ENCODE assay signal across 22 cellular contexts in genomic region chr4:153676491-153676890, GRCh38. TPM values are rescaled to one million over a fixed set of nuclear protein-coding genes. Genes with fewer than 3 reads are reported as not detected.
DNase-seq lines count a peak whose midpoint lies in the region; ATAC-seq, FAIRE-seq and TF ChIP-seq lines count a peak whose summit lies in the region.
"Had no signal": no experiment of that assay in that cellular context is flagged by ENCODE, and none has a peak within 500 bp of the region (broad histone marks: within the 10 kb centered on the region; RNA-seq: fewer than 3 reads in every experiment).

No MANE protein-coding gene starts in this region.

- peaks cover 7% of the 10 kb centered on the region for H3K36me3 Mint-ChIP-seq in dendritic cell treated with granulocyte-macrophage colony-stimulating factor and Interleukin-4, amounts not matched to agents 40 ng/mL and 50 ng/mL, for 4 days (ENCODE audit: low read depth)
- H3K36me3 Mint-ChIP-seq in osteocyte (ENCODE audit: unreplicated experiment) (peaks cover 8% of the 10 kb centered on the region), endodermal cell (ENCODE audit: low read depth) (no peaks in the 10 kb centered on the region)
- H3K36me3 Mint-ChIP-seq in activated naive CD4-positive, alpha-beta T cell treated with anti-CD3 and anti-CD28 coated beads, Interleukin-2, amount 50 U/mL, for 72 hours: peaks cover 0 to 7% of the 10 kb centered on the region in 2 donors

- H3K9me3 Mint-ChIP-seq in dendritic cell treated with granulocyte-macrophage colony-stimulating factor and Interleukin-4, amounts not matched to agents 40 ng/mL and 50 ng/mL, for 4 days: peaks cover 23% of the 10 kb centered on the region
- H3K9me3 Mint-ChIP-seq in osteocyte (ENCODE audit: unreplicated experiment): peaks cover 20% of the 10 kb centered on the region
- H3K9me3 Mint-ChIP-seq in endodermal cell: no peaks in the 10 kb centered on the region
- peaks cover 5 to 16% of the 10 kb centered on the region in 2 donors for H3K9me3 Mint-ChIP-seq in activated naive CD4-positive, alpha-beta T cell treated with anti-CD3 and anti-CD28 coated beads, Interleukin-2, amount 50 U/mL, for 72 hours

- H3K27ac ChIP-seq in GM23248 (peak overlapping the region; percentile 18; the same call in 1 of the 2 replicates), endodermal cell (ENCODE audit: low read depth, low read length) (no peak overlapping the region)
- H3K27ac ChIP-seq: body of pancreas, parathyroid adenoma, right lobe of liver, suprapubic skin had no signal

- peaks cover 10% of the 10 kb centered on the region; the same call in 1 of the 2 replicates for H3F3A ChIP-seq in GM23248 (ENCODE audit: insufficient read depth)

- peaks cover 9% of the 10 kb centered on the region for H3K4me1 ChIP-seq in GM23248 (ENCODE audit: insufficient read depth)
- H3K4me1 ChIP-seq in endodermal cell (ENCODE audit: control insufficient read depth, insufficient read depth, low read length): no peaks in the 10 kb centered on the region
- H3K4me1 ChIP-seq: body of pancreas, parathyroid adenoma, right lobe of liver, suprapubic skin had no signal

- FAIRE-seq in RCC 7860 (lab: Jason Lieb, UNC): no peak
- FAIRE-seq: frontal cortex had no signal

- peaks cover 3% of the 10 kb centered on the region for H3K27me3 ChIP-seq in GM23248 (replicated peaks; ENCODE audit: insufficient read depth)
- peaks cover 7% of the 10 kb centered on the region for H3K27me3 ChIP-seq in endodermal cell (ENCODE audit: control insufficient read depth, insufficient read depth, low read length, poor library complexity, severe bottlenecking)
- H3K27me3 ChIP-seq: body of pancreas, right lobe of liver, suprapubic skin had no signal

- no peak overlapping the region for H3K4me3 ChIP-seq in GM23248
- no peak overlapping the region for H3K4me3 ChIP-seq in endodermal cell (ENCODE audit: low read length)
- H3K4me3 ChIP-seq: body of pancreas, right lobe of liver, suprapubic skin had no signal

- no peak overlapping the region for H3K9ac ChIP-seq in GM23248
- no peak overlapping the region for H3K9ac ChIP-seq in endodermal cell (ENCODE audit: extremely low read depth, low read length, poor library complexity, severe bottlenecking)
- H3K9ac ChIP-seq: parathyroid adenoma had no signal

- H3K27ac Mint-ChIP-seq in dendritic cell treated with granulocyte-macrophage colony-stimulating factor and Interleukin-4, amounts not matched to agents 40 ng/mL and 50 ng/mL, for 4 days: peak overlapping the region; percentile 41
- peak overlapping the region; percentile 71 for H3K27ac Mint-ChIP-seq in osteocyte (ENCODE audit: unreplicated experiment)
- H3K27ac Mint-ChIP-seq in endodermal cell: no peak overlapping the region
- H3K27ac Mint-ChIP-seq in activated naive CD4-positive, alpha-beta T cell treated with anti-CD3 and anti-CD28 coated beads, Interleukin-2, amount 50 U/mL, for 72 hours: no peak overlapping the region
- H3K27ac Mint-ChIP-seq: activated CD4-positive, alpha-beta T cell treated with anti-CD3 and anti-CD28 coated beads for 36 hours; activated naive CD4-positive, alpha-beta T cell treated with anti-CD3 and anti-CD28 coated beads, Interleukin-2, amount 50 U/mL, for 24 hours; CD4-positive, alpha-beta memory T cell; naive thymus-derived CD8-positive, alpha-beta T cell had no signal

- no peaks in the 10 kb centered on the region for H3K9me2 ChIP-seq in GM23248 (ENCODE audit: insufficient read depth)

- in situ Hi-C loops in GM23248 (cut with MboI): no loop called here

- ATAC-seq in GM19397 (IDR thresholded peaks at IDR 0.05; ENCODE audit: unreplicated experiment) (no peak), GM21619 (IDR thresholded peaks at IDR 0.05; ENCODE audit: unreplicated experiment) (no peak)
- ATAC-seq in activated naive CD4-positive, alpha-beta T cell treated with anti-CD3 and anti-CD28 coated beads, Interleukin-2, amount 50 U/mL, for 72 hours: no peak
- ATAC-seq: activated CD4-positive, alpha-beta T cell treated with anti-CD3 and anti-CD28 coated beads for 36 hours; body of pancreas; naive thymus-derived CD8-positive, alpha-beta T cell had no signal

- no peaks in the 10 kb centered on the region for H3K9me3 ChIP-seq in GM23248 (ENCODE audit: low read depth)
- H3K9me3 ChIP-seq in endodermal cell (ENCODE audit: control insufficient read depth, low read length): no peaks in the 10 kb centered on the region
- H3K9me3 ChIP-seq: body of pancreas, right lobe of liver had no signal

- no peak overlapping the region for H2AFZ ChIP-seq in GM23248
- H2AFZ ChIP-seq: parathyroid adenoma had no signal

- peaks cover 14% of the 10 kb centered on the region for H3K4me1 Mint-ChIP-seq in dendritic cell treated with granulocyte-macrophage colony-stimulating factor and Interleukin-4, amounts not matched to agents 40 ng/mL and 50 ng/mL, for 4 days (ENCODE audit: low read depth)
- H3K4me1 Mint-ChIP-seq in osteocyte (ENCODE audit: unreplicated experiment) (peaks cover 19% of the 10 kb centered on the region), endodermal cell (no peaks in the 10 kb centered on the region)
- H3K4me1 Mint-ChIP-seq: activated CD4-positive, alpha-beta T cell treated with anti-CD3 and anti-CD28 coated beads for 36 hours; activated naive CD4-positive, alpha-beta T cell treated with anti-CD3 and anti-CD28 coated beads, Interleukin-2, amount 50 U/mL, for 24 hours; CD4-positive, alpha-beta memory T cell; naive thymus-derived CD8-positive, alpha-beta T cell had no signal

- no peaks in the 10 kb centered on the region for H4K20me1 ChIP-seq in GM23248 (ENCODE audit: insufficient read depth)

- H3K36me3 ChIP-seq in GM23248 (ENCODE audit: low read depth): no peaks in the 10 kb centered on the region
- H3K36me3 ChIP-seq in endodermal cell (ENCODE audit: control insufficient read depth, insufficient read depth, low read length): no peaks in the 10 kb centered on the region
- H3K36me3 ChIP-seq: right lobe of liver, suprapubic skin had no signal

- intact Hi-C loops in dendritic cell treated with granulocyte-macrophage colony-stimulating factor and Interleukin-4, amounts not matched to agents 40 ng/mL and 50 ng/mL, for 4 days (cut with micrococcal nuclease): no loop called here

- DNase-seq in GM23248 (peak; percentile 22), RCC 7860 (ENCODE audit: low spot score) (peak; percentile 39), osteocyte (ENCODE audit: extremely low spot score, unreplicated experiment) (no peak), endodermal cell (no peak)
- no peak for DNase-seq in activated naive CD4-positive, alpha-beta T cell treated with anti-CD3 and anti-CD28 coated beads, Interleukin-2, amount 50 U/mL, for 72 hours (ENCODE audit: low spot score in 2 of 2)
- DNase-seq: activated CD4-positive, alpha-beta T cell treated with anti-CD3 and anti-CD28 coated beads for 36 hours; body of pancreas; CD4-positive, alpha-beta memory T cell; cortex of kidney; H7; Kasumi-1; naive thymus-derived CD8-positive, alpha-beta T cell; NCI-H1105 treated with DMSO at 0.1 percent for 48 hours; NCI-H524 treated with DMSO at 0.1 percent for 48 hours; right lobe of liver had no signal

- H3K4me2 ChIP-seq in GM23248 (ENCODE audit: unreplicated experiment): peak overlapping the region; percentile 12

- no peaks in the 10 kb centered on the region for H3K27me3 Mint-ChIP-seq in dendritic cell treated with granulocyte-macrophage colony-stimulating factor and Interleukin-4, amounts not matched to agents 40 ng/mL and 50 ng/mL, for 4 days
- H3K27me3 Mint-ChIP-seq in osteocyte (ENCODE audit: unreplicated experiment): peaks cover 8% of the 10 kb centered on the region
- H3K27me3 Mint-ChIP-seq in endodermal cell (ENCODE audit: insufficient read depth): peaks cover 41% of the 10 kb centered on the region
- H3K27me3 Mint-ChIP-seq: activated naive CD4-positive, alpha-beta T cell treated with anti-CD3 and anti-CD28 coated beads, Interleukin-2, amount 50 U/mL, for 24 hours had no signal

- H3K79me2 ChIP-seq in GM23248 (ENCODE audit: insufficient read depth): no peaks in the 10 kb centered on the region
- H3K79me2 ChIP-seq: parathyroid adenoma had no signal

- H3K4me3 Mint-ChIP-seq in dendritic cell treated with granulocyte-macrophage colony-stimulating factor and Interleukin-4, amounts not matched to agents 40 ng/mL and 50 ng/mL, for 4 days: no peak overlapping the region
- H3K4me3 Mint-ChIP-seq in osteocyte (ENCODE audit: unreplicated experiment) (no peak overlapping the region), endodermal cell (no peak overlapping the region)
- H3K4me3 Mint-ChIP-seq: activated CD4-positive, alpha-beta T cell treated with anti-CD3 and anti-CD28 coated beads for 36 hours; activated naive CD4-positive, alpha-beta T cell treated with anti-CD3 and anti-CD28 coated beads, Interleukin-2, amount 50 U/mL, for 24 hours; CD4-positive, alpha-beta memory T cell; naive thymus-derived CD8-positive, alpha-beta T cell had no signal

- TF ChIP-seq CTCF in osteocyte (IDR thresholded peaks at IDR 0.05) (no peak), endodermal cell (conservative IDR thresholded peaks at IDR 0.05) (no peak)

- WGBS in GM23248 (ENCODE audit: low coverage in 1 of 2, low lambda C conversion rate in 2 of 2, missing lambda C conversion rate in 2 of 2), 2 experiments: 48 to 54% methylated on average over 5 of the region's 5 CpGs
- 85 to 100% methylated on average over 4 to 5 of the region's 5 CpGs for WGBS in endodermal cell (ENCODE audit: insufficient coverage in 1 of 2, insufficient read length in 1 of 2), 2 experiments

RNA-seq across cellular contexts. Expression of gene TLR2, which starts 7.6 kb away (rescaled TPM):
- not detected in 2 replicates for total RNA-seq in GM23248 (2014; rRNA removed; shearing (Covaris generic))
- not detected in 2 replicates for polyA plus RNA-seq in GM23248 (2016; fragmentation: Nextera tagmentation; extraction: Ambion mirVana)
- total RNA-seq in osteocyte (0.46 and 0.60 TPM in 2 replicates), endodermal cell (under 1 TPM; 0.53 to 0.89 TPM)
- 0.14 TPM for polyA plus RNA-seq in endodermal cell (2013, experiment 1 of 2)
- 0.33 TPM for polyA plus RNA-seq in endodermal cell (2013, experiment 2 of 2)
- total RNA-seq in activated naive CD4-positive, alpha-beta T cell treated with anti-CD3 and anti-CD28 coated beads, Interleukin-2, amount 50 U/mL, for 72 hours: 1 to 10 TPM; 1.1 to 1.6 TPM

Comparison
In these comparisons a context has a peak if more than half of its experiments do, and no peak if none do; other contexts are left out.
1. DNase-seq: peak in GM23248 (single experiment) and RCC 7860 (single experiment); none in osteocyte (single experiment), endodermal cell (single experiment) and activated naive CD4-positive, alpha-beta T cell treated with anti-CD3 and anti-CD28 coated beads, Interleukin-2, amount 50 U/mL, for 72 hours (0 of 2).
2. H3K27ac Mint-ChIP-seq: peak in dendritic cell treated with granulocyte-macrophage colony-stimulating factor and Interleukin-4, amounts not matched to agents 40 ng/mL and 50 ng/mL, for 4 days (single experiment) and osteocyte (single experiment); none in endodermal cell (single experiment) and activated naive CD4-positive, alpha-beta T cell treated with anti-CD3 and anti-CD28 coated beads, Interleukin-2, amount 50 U/mL, for 72 hours (0 of 2).